13 cellular contexts compared by ENCODE assay signal in genomic region chr16:2253293-2253692, GRCh38. TPM values are rescaled to one million over a fixed set of nuclear protein-coding genes. Genes with fewer than 3 reads are reported as not detected.
DNase-seq lines count a peak whose midpoint lies in the region; ATAC-seq and TF ChIP-seq lines count a peak whose summit lies in the region.
"Had no signal": no experiment of that assay in that cellular context is flagged by ENCODE, and none has a peak within 500 bp of the region (broad histone marks: within the 10 kb centered on the region; RNA-seq: fewer than 3 reads in every experiment).

No MANE protein-coding gene starts in this region.

- peaks cover 3% of the 10 kb centered on the region for H3K4me1 ChIP-seq in right cardiac atrium (ENCODE audit: control insufficient read depth, insufficient read depth, low read length)
- H3K4me1 ChIP-seq in right atrium auricular region = peaks cover 0 to 18% of the 10 kb centered on the region in 2 donors

- DNase-seq in right cardiac atrium (peak in 2 of 3 donors; percentile 35 to 43), right atrium auricular region (ENCODE audit: low spot score) (no peak), left lobe of liver (ENCODE audit: low spot score) (peak; percentile 67), SIG-M5 treated with dmso at 0.1 percent for 504 hours (lab: John Stamatoyannopoulos, UW; ENCODE audit: unreplicated experiment) (no peak), activated gamma-delta T cell treated with Interleukin-2 at 50 U/mL for 16 hours (no peak)
- no peak for DNase-seq in activated CD8-positive, alpha-beta T cell treated with anti-CD3 and anti-CD28 coated beads for 36 hours
- no peak for DNase-seq in stimulated activated naive CD4-positive, alpha-beta T cell treated with Interleukin-2 at 50 U/mL for 16 hours (lab: John Stamatoyannopoulos, UW)
- DNase-seq: activated CD4-positive, alpha-beta T cell treated with anti-CD3 and anti-CD28 coated beads, Interleukin-2, amount 50 U/mL, for 4 hours; GOT3; NCI-H2029; NCI-H774; ovary had no signal

- no peak overlapping the region for H3K4me3 ChIP-seq in right cardiac atrium (ENCODE audit: low read length)
- no peak overlapping the region for H3K4me3 ChIP-seq in right atrium auricular region
- H3K4me3 ChIP-seq: ovary had no signal

- H3K36me3 Mint-ChIP-seq in activated CD8-positive, alpha-beta T cell treated with anti-CD3 and anti-CD28 coated beads for 36 hours (ENCODE audit: low read depth) = peaks cover 51% of the 10 kb centered on the region

- 86% methylated on average over 11 of the region's 11 CpGs for WGBS in right cardiac atrium

- CTCF ChIA-PET in activated CD8-positive, alpha-beta T cell treated with anti-CD3 and anti-CD28 coated beads for 36 hours (lab: Charles Lee) = interaction anchor here (2.7 kb wide), 2 partner anchors 10 to 28 kb away, joined by 9 to 10 read pairs; no protein-coding TSS in a partner anchor

- H3K36me3 ChIP-seq in right atrium auricular region = peaks cover 55% of the 10 kb centered on the region
- H3K36me3 ChIP-seq: ovary had no signal

- H3K4me3 Mint-ChIP-seq in activated CD8-positive, alpha-beta T cell treated with anti-CD3 and anti-CD28 coated beads for 36 hours = no peak overlapping the region

- intact Hi-C loops in right cardiac atrium (cut with DNase I) = no loop called here
- intact Hi-C loops in activated CD8-positive, alpha-beta T cell treated with anti-CD3 and anti-CD28 coated beads for 36 hours (cut with micrococcal nuclease) = no loop called here

- no peaks in the 10 kb centered on the region for H3K27me3 Mint-ChIP-seq in activated CD8-positive, alpha-beta T cell treated with anti-CD3 and anti-CD28 coated beads for 36 hours

- TF ChIP-seq CTCF in right atrium auricular region (IDR thresholded peaks at IDR 0.05) = no peak
- no peak for TF ChIP-seq CTCF in activated CD8-positive, alpha-beta T cell treated with anti-CD3 and anti-CD28 coated beads for 36 hours (IDR thresholded peaks at IDR 0.05)

- H3K27ac Mint-ChIP-seq in activated CD8-positive, alpha-beta T cell treated with anti-CD3 and anti-CD28 coated beads for 36 hours = peak overlapping the region; percentile 49

- no peaks in the 10 kb centered on the region for H3K9me3 Mint-ChIP-seq in activated CD8-positive, alpha-beta T cell treated with anti-CD3 and anti-CD28 coated beads for 36 hours

- peaks cover 14% of the 10 kb centered on the region for H3K4me1 Mint-ChIP-seq in activated CD8-positive, alpha-beta T cell treated with anti-CD3 and anti-CD28 coated beads for 36 hours (ENCODE audit: low read depth)

- no peaks in the 10 kb centered on the region for H3K9me3 ChIP-seq in right cardiac atrium (ENCODE audit: control insufficient read depth, low read length)
- no peaks in the 10 kb centered on the region for H3K9me3 ChIP-seq in right atrium auricular region
- H3K9me3 ChIP-seq: ovary had no signal

- H3K27ac ChIP-seq in right cardiac atrium (ENCODE audit: low read length) = no peak overlapping the region
- no peak overlapping the region for H3K27ac ChIP-seq in right atrium auricular region
- H3K27ac ChIP-seq: ovary had no signal

- no peaks in the 10 kb centered on the region for H3K27me3 ChIP-seq in right cardiac atrium (ENCODE audit: control insufficient read depth, insufficient read depth)
- no peaks in the 10 kb centered on the region for H3K27me3 ChIP-seq in right atrium auricular region
- H3K27me3 ChIP-seq: ovary had no signal

- ATAC-seq in right cardiac atrium (no peak), left lobe of liver (peak; percentile 51), GM18861 (IDR thresholded peaks at IDR 0.05; ENCODE audit: unreplicated experiment) (no peak)
- no peak for ATAC-seq in activated CD8-positive, alpha-beta T cell treated with anti-CD3 and anti-CD28 coated beads for 36 hours

- POLR2A ChIA-PET in activated CD8-positive, alpha-beta T cell treated with anti-CD3 and anti-CD28 coated beads for 36 hours (lab: Charles Lee) = interaction anchor here (0.6 to 3.8 kb wide), 11 partner anchors 8 to 272 kb away, joined by 3 to 59 read pairs (median 4); partner anchors contain the start of gene TRAF7

RNA-seq across cellular contexts. Expression of gene ECI1, which starts 1.9 kb away (rescaled TPM):
- 100 to 1,000 TPM; 110 to 145 (median 121) TPM for total RNA-seq in right cardiac atrium
- 166 TPM for polyA plus RNA-seq in right cardiac atrium
- total RNA-seq in right atrium auricular region = 100 to 1,000 TPM in 1 of 2 donors, 10 to 100 TPM in 1; 71.8 to 108 TPM
- 10 to 100 TPM; 37.4 to 40.5 TPM for total RNA-seq in activated CD8-positive, alpha-beta T cell treated with anti-CD3 and anti-CD28 coated beads for 36 hours
- total RNA-seq in left lobe of liver = 171 TPM

RNA-seq across cellular contexts. Expression of gene RNPS1, which starts 14.6 kb away (rescaled TPM):
- 100 to 1,000 TPM; 103 to 114 (median 110) TPM for total RNA-seq in right cardiac atrium
- 105 TPM for polyA plus RNA-seq in right cardiac atrium
- total RNA-seq in right atrium auricular region = 100 to 1,000 TPM in 1 of 2 donors, 10 to 100 TPM in 1; 93.6 to 124 TPM
- total RNA-seq in activated CD8-positive, alpha-beta T cell treated with anti-CD3 and anti-CD28 coated beads for 36 hours = 100 to 1,000 TPM; 334 to 358 TPM
- total RNA-seq in left lobe of liver = 32.1 TPM

RNA-seq across cellular contexts. Expression of gene DNASE1L2, which starts 17.0 kb away (rescaled TPM):
- total RNA-seq in right cardiac atrium = under 1 TPM; 0.17 to 0.43 (median 0.33) TPM
- 0.48 TPM for polyA plus RNA-seq in right cardiac atrium
- under 1 TPM in 1 of 2 donors, not detected in 1; 0.83 TPM for total RNA-seq in right atrium auricular region
- under 1 TPM; 0.32 to 0.51 TPM for total RNA-seq in activated CD8-positive, alpha-beta T cell treated with anti-CD3 and anti-CD28 coated beads for 36 hours
- total RNA-seq in left lobe of liver = 1.2 TPM

RNA-seq across cellular contexts. Expression of gene E4F1, which starts 29.9 kb away (rescaled TPM):
- 10 to 100 TPM; 11.8 to 16.1 (median 14.2) TPM for total RNA-seq in right cardiac atrium
- 13.7 TPM for polyA plus RNA-seq in right cardiac atrium
- 10 to 100 TPM; 10.0 to 16.7 TPM for total RNA-seq in right atrium auricular region
- 10 to 100 TPM; 19.4 to 21.1 TPM for total RNA-seq in activated CD8-positive, alpha-beta T cell treated with anti-CD3 and anti-CD28 coated beads for 36 hours
- 12.7 TPM for total RNA-seq in left lobe of liver

RNA-seq across cellular contexts. Expression of gene PGP, which starts 38.7 kb away (rescaled TPM):
- total RNA-seq in right cardiac atrium = 10 to 100 TPM; 20.2 to 24.8 (median 21.5) TPM
- 19.3 TPM for polyA plus RNA-seq in right cardiac atrium
- 10 to 100 TPM; 15.5 to 17.7 TPM for total RNA-seq in right atrium auricular region
- total RNA-seq in activated CD8-positive, alpha-beta T cell treated with anti-CD3 and anti-CD28 coated beads for 36 hours = 10 to 100 TPM; 19.8 to 20.1 TPM
- 7.5 TPM for total RNA-seq in left lobe of liver

Comparison
In these comparisons a context has a peak if more than half of its experiments do, and no peak if none do; other contexts are left out.
1. DNase-seq: peak in right cardiac atrium (2 of 3) and left lobe of liver (single experiment); none in right atrium auricular region (single experiment), activated CD8-positive, alpha-beta T cell treated with anti-CD3 and anti-CD28 coated beads for 36 hours (single experiment), SIG-M5 treated with dmso at 0.1 percent for 504 hours (single experiment), activated gamma-delta T cell treated with Interleukin-2 at 50 U/mL for 16 hours (single experiment) and stimulated activated naive CD4-positive, alpha-beta T cell treated with Interleukin-2 at 50 U/mL for 16 hours (single experiment).